In genomic region chr3:21717272-21717671, GRCh38 we compare ENCODE assay signal across 30 cellular contexts. TPM values are rescaled to one million over a fixed set of nuclear protein-coding genes. Genes with fewer than 3 reads are reported as not detected.
"Had no signal": no experiment of that assay in that cellular context is flagged by ENCODE, and none has a peak within 500 bp of the region (broad histone marks: within the 10 kb centered on the region; RNA-seq: fewer than 3 reads in every experiment).

No MANE protein-coding gene starts in this region.

- H3K36me3 ChIP-seq: neutrophil, prostate gland, sigmoid colon, tibial nerve had no signal

- H3K4me2 ChIP-seq: smooth muscle cell had no signal

- DNase-seq: activated CD4-positive, alpha-beta T cell treated with anti-CD3 and anti-CD28 coated beads, Interleukin-2, amount 10 ng/mL, durations not matched to agents 7 days and 5 days; activated CD4-positive, CD25-positive, alpha-beta regulatory T cell treated with anti-CD3 and anti-CD28 coated beads, Interleukin-2, amount 50 U/mL, for 72 hours; activated CD8-positive, alpha-beta memory T cell treated with anti-CD3 and anti-CD28 coated beads, Interleukin-2, amount 10 ng/mL, durations not matched to agents 7 days and 5 days; activated CD8-positive, alpha-beta T cell treated with anti-CD3 and anti-CD28 coated beads, Interleukin-2, amount 10 ng/mL, durations not matched to agents 7 days and 5 days; activated naive CD4-positive, alpha-beta T cell; activated T-cell treated with anti-CD3 and anti-CD28 coated beads for 4 hours; activated T-cell treated with anti-CD3 and anti-CD28 coated beads, Interleukin-2, amount 50 U/mL, for 72 hours; anterior cingulate cortex; dermis blood vessel endothelial cell; effector CD4-positive, alpha-beta T cell; head of caudate nucleus; hippocampal formation; left cardiac atrium; left ventricle myocardium superior; naive B cell; nephron progenitor cell; retina; sigmoid colon; stimulated activated CD4-positive, alpha-beta T cell treated with anti-CD3 and anti-CD28 coated beads, Interleukin-1b, Interleukin-23, amount 100 ng/mL, for 48 hours; stimulated activated CD4-positive, alpha-beta T cell treated with anti-CD3 and anti-CD28 coated beads, Interleukin-4, amount 100 ng/mL, for 4 hours; stimulated activated CD8-positive, alpha-beta memory T cell treated with anti-CD3 and anti-CD28 coated beads, Interleukin-4, amount 100 ng/mL, for 48 hours; stimulated activated naive CD8-positive, alpha-beta T cell treated with anti-CD3 and anti-CD28 coated beads, Interleukin-15, amount 100 ng/mL, for 72 hours; substantia nigra; T-helper 2 cell had no signal

- H3K27ac ChIP-seq: neutrophil, prostate gland, sigmoid colon, tibial nerve had no signal

- H3K27me3 ChIP-seq: neutrophil, sigmoid colon, tibial nerve had no signal

- H3K4me1 ChIP-seq: prostate gland, sigmoid colon, tibial nerve had no signal

- H3K4me3 ChIP-seq: prostate gland, sigmoid colon, smooth muscle cell, tibial nerve had no signal

- ATAC-seq: activated CD8-positive, alpha-beta memory T cell treated with anti-CD3 and anti-CD28 coated beads, Interleukin-2, amount 10 ng/mL, durations not matched to agents 7 days and 5 days; activated CD8-positive, alpha-beta T cell treated with anti-CD3 and anti-CD28 coated beads, Interleukin-2, amount 10 ng/mL, durations not matched to agents 7 days and 5 days; activated naive CD4-positive, alpha-beta T cell treated with anti-CD3 and anti-CD28 coated beads, Interleukin-2, amount 50 U/mL, for 72 hours; activated T-cell treated with anti-CD3 and anti-CD28 coated beads, Interleukin-2, amount 50 U/mL, for 72 hours; left ventricle myocardium superior; stimulated activated memory B cell treated with anti-CD40 and anti-IgM and Interleukin-4, amounts not matched to agents 10 μg/mL and 1 μg/mL and 100 μg/mL, for 72 hours; stimulated activated naive CD8-positive, alpha-beta T cell treated with anti-CD3 and anti-CD28 coated beads, Interleukin-15, amount 100 ng/mL, for 72 hours had no signal

- H3K9me3 ChIP-seq: neutrophil, prostate gland had no signal

RNA-seq across cellular contexts. Expression of gene ZNF385D, which starts 33.7 kb away (rescaled TPM):
- total RNA-seq: activated CD4-positive, alpha-beta T cell treated with anti-CD3 and anti-CD28 coated beads, Interleukin-2, amount 10 ng/mL, durations not matched to agents 7 days and 5 days; activated CD8-positive, alpha-beta memory T cell treated with anti-CD3 and anti-CD28 coated beads, Interleukin-2, amount 10 ng/mL, durations not matched to agents 7 days and 5 days; activated CD8-positive, alpha-beta T cell treated with anti-CD3 and anti-CD28 coated beads, Interleukin-2, amount 10 ng/mL, durations not matched to agents 7 days and 5 days; activated naive CD4-positive, alpha-beta T cell treated with anti-CD3 and anti-CD28 coated beads, Interleukin-2, amount 50 U/mL, for 72 hours; activated T-cell treated with anti-CD3 and anti-CD28 coated beads, Interleukin-2, amount 50 U/mL, for 72 hours had no signal
